19 cellular contexts compared by ENCODE assay signal in genomic region chr7:45980181-45980905, GRCh38. TPM values are rescaled to one million over a fixed set of nuclear protein-coding genes. Genes with fewer than 3 reads are reported as not detected.
DNase-seq lines count a peak whose midpoint lies in the region; ATAC-seq, FAIRE-seq and TF ChIP-seq lines count a peak whose summit lies in the region.
"Had no signal": no experiment of that assay in that cellular context is flagged by ENCODE, and none has a peak within 500 bp of the region (broad histone marks: within the 10 kb centered on the region; RNA-seq: fewer than 3 reads in every experiment).

No MANE protein-coding gene starts in this region.

- H3K9me3 Mint-ChIP-seq in activated T-cell treated with anti-CD3 and anti-CD28 coated beads, Interleukin-2, amount 50 U/mL, for 4 hours, result peaks cover 4% of the 10 kb centered on the region
- no peaks in the 10 kb centered on the region for H3K9me3 Mint-ChIP-seq in endothelial cell (ENCODE audit: unreplicated experiment)
- H3K9me3 Mint-ChIP-seq: T-cell had no signal

- no peaks in the 10 kb centered on the region for H3K79me1 ChIP-seq in mesendoderm (ENCODE audit: low read length)

- no peak overlapping the region for H2BK5ac ChIP-seq in mesendoderm (ENCODE audit: low read length)

- no peak overlapping the region for H3K4me3 Mint-ChIP-seq in activated T-cell treated with anti-CD3 and anti-CD28 coated beads, Interleukin-2, amount 50 U/mL, for 4 hours
- no peak overlapping the region for H3K4me3 Mint-ChIP-seq in endothelial cell (ENCODE audit: unreplicated experiment)
- H3K4me3 Mint-ChIP-seq: activated B cell treated with CpG ODN at 0.5 μM for 24 hours; activated naive CD4-positive, alpha-beta T cell treated with anti-CD3 and anti-CD28 coated beads for 36 hours; neural crest cell; stimulated activated naive B cell treated with anti-CD40 and anti-IgM and Interleukin-4, amounts not matched to agents 10 μg/mL and 1 μg/mL and 100 μg/mL, for 72 hours; T-cell had no signal

- H3K4me3 ChIP-seq in AG04449 (ENCODE audit: low read depth, low read length), result no peak overlapping the region
- H3K4me3 ChIP-seq in coronary artery, result no peak overlapping the region
- no peak overlapping the region for H3K4me3 ChIP-seq in mesendoderm (ENCODE audit: low read length)
- H3K4me3 ChIP-seq: right atrium auricular region had no signal

- no peak overlapping the region for H2AK5ac ChIP-seq in mesendoderm (ENCODE audit: low read length)

- TF ChIP-seq CTCF in AG04449 (IDR thresholded peaks at IDR 0.05; ENCODE audit: insufficient read depth, low read length, missing control alignments), result peak; percentile 45
- no peak for TF ChIP-seq CTCF in coronary artery (IDR thresholded peaks at IDR 0.05)
- TF ChIP-seq CTCF in endothelial cell (IDR thresholded peaks at IDR 0.05; ENCODE audit: unreplicated experiment), result no peak

- no peaks in the 10 kb centered on the region for H3K79me2 ChIP-seq in mesendoderm (ENCODE audit: control insufficient read depth, insufficient read depth, low read length)

- H2BK15ac ChIP-seq in mesendoderm (replicated peaks; ENCODE audit: low read depth), result no peak overlapping the region

- H3K27me3 Mint-ChIP-seq in activated T-cell treated with anti-CD3 and anti-CD28 coated beads, Interleukin-2, amount 50 U/mL, for 4 hours (ENCODE audit: low read depth), result no peaks in the 10 kb centered on the region
- H3K27me3 Mint-ChIP-seq in endothelial cell (ENCODE audit: unreplicated experiment), result peaks cover 2% of the 10 kb centered on the region

- no peak overlapping the region for H3K27ac Mint-ChIP-seq in endothelial cell (ENCODE audit: unreplicated experiment)
- H3K27ac Mint-ChIP-seq: activated B cell treated with CpG ODN at 0.5 μM for 24 hours; activated naive CD4-positive, alpha-beta T cell treated with anti-CD3 and anti-CD28 coated beads for 36 hours; stimulated activated naive B cell treated with anti-CD40 and anti-IgM and Interleukin-4, amounts not matched to agents 10 μg/mL and 1 μg/mL and 100 μg/mL, for 72 hours; T-cell had no signal

- CTCF ChIA-PET in AG04449 (lab: Yijun Ruan, JAX), result interaction anchor here (1.0 kb wide), 3 partner anchors 13 to 76 kb away, joined by 3 read pairs; no protein-coding TSS in a partner anchor

- H2BK120ac ChIP-seq in mesendoderm (ENCODE audit: low read depth, low read length), result no peak overlapping the region

- no peaks in the 10 kb centered on the region for H3K4me1 Mint-ChIP-seq in activated T-cell treated with anti-CD3 and anti-CD28 coated beads, Interleukin-2, amount 50 U/mL, for 4 hours (ENCODE audit: low read depth)
- H3K4me1 Mint-ChIP-seq in endothelial cell (ENCODE audit: unreplicated experiment), result peaks cover 14% of the 10 kb centered on the region
- H3K4me1 Mint-ChIP-seq: activated B cell treated with CpG ODN at 0.5 μM for 24 hours, T-cell had no signal

- POLR2A ChIA-PET in AG04449 (lab: Yijun Ruan, JAX), result no interaction called here

- H3K23ac ChIP-seq in mesendoderm (ENCODE audit: low read length), result no peak overlapping the region

- H3K27ac ChIP-seq in coronary artery (peak overlapping the region in 1 of 2 donors; percentile 82), mesendoderm (ENCODE audit: low read depth, low read length) (no peak overlapping the region)
- H3K27ac ChIP-seq: right atrium auricular region had no signal

- H3K56ac ChIP-seq in mesendoderm (ENCODE audit: low read length), result no peak overlapping the region

- DNase-seq in AG04449 (ENCODE audit: low read depth, low spot score) (no peak), HTR-8/SVneo (ENCODE audit: insufficient read length, low spot score) (no peak), coronary artery (ENCODE audit: low spot score) (peak; percentile 50), mesendoderm (peak; percentile 14), NCI-H2171 treated with DMSO at 0.1 percent for 48 hours (lab: John Stamatoyannopoulos, UW) (no peak), endothelial cell (ENCODE audit: low spot score) (no peak)
- DNase-seq in activated CD4-positive, alpha-beta T cell treated with anti-CD3 and anti-CD28 coated beads, Interleukin-2, amount 50 U/mL, for 48 hours, result no peak
- DNase-seq in activated T-cell treated with anti-CD3 and anti-CD28 coated beads, Interleukin-2, amount 50 U/mL, for 4 hours, result no peak
- DNase-seq: activated B cell treated with CpG ODN at 0.5 μM for 24 hours; activated naive CD4-positive, alpha-beta T cell treated with anti-CD3 and anti-CD28 coated beads for 36 hours; central memory CD4-positive, alpha-beta T cell; erythroblast; NCI-H2029; stimulated activated naive B cell treated with anti-CD40 and anti-IgM and Interleukin-4, amounts not matched to agents 10 μg/mL and 1 μg/mL and 100 μg/mL, for 72 hours; T-cell had no signal

- no peak overlapping the region for H3K4ac ChIP-seq in mesendoderm (ENCODE audit: low read depth, low read length)

- no peak for ATAC-seq in activated T-cell treated with anti-CD3 and anti-CD28 coated beads, Interleukin-2, amount 50 U/mL, for 4 hours
- ATAC-seq: stimulated activated naive B cell treated with anti-CD40 and anti-IgM and Interleukin-4, amounts not matched to agents 10 μg/mL and 1 μg/mL and 100 μg/mL, for 72 hours; T-cell had no signal

- FAIRE-seq in HTR-8/SVneo (lab: Jason Lieb, UNC), result peak; percentile 16
- FAIRE-seq: H54, RCC 7860 had no signal

- peaks cover 2% of the 10 kb centered on the region for H3K4me1 ChIP-seq in mesendoderm (ENCODE audit: control insufficient read depth, low read depth, low read length)

- no CpG with 5 or more reads among the region's 7 CpGs for WGBS in mesendoderm (ENCODE audit: extremely low coverage, insufficient coverage, low lambda C conversion rate)

- H4K8ac ChIP-seq in mesendoderm (ENCODE audit: low read depth, low read length), result no peak overlapping the region

- no peak overlapping the region for H3K4me2 ChIP-seq in mesendoderm (ENCODE audit: low read length)

- peaks cover 14% of the 10 kb centered on the region for H3K36me3 Mint-ChIP-seq in activated T-cell treated with anti-CD3 and anti-CD28 coated beads, Interleukin-2, amount 50 U/mL, for 4 hours (ENCODE audit: insufficient read depth)
- H3K36me3 Mint-ChIP-seq in endothelial cell (ENCODE audit: low read depth, unreplicated experiment), result no peaks in the 10 kb centered on the region

- no peak overlapping the region for H4K5ac ChIP-seq in mesendoderm (ENCODE audit: low read length)

- no peaks in the 10 kb centered on the region for H3K27me3 ChIP-seq in mesendoderm (ENCODE audit: insufficient read depth, low read length, poor library complexity)
- H3K27me3 ChIP-seq: right atrium auricular region had no signal

- H3K36me3 ChIP-seq in mesendoderm (ENCODE audit: control insufficient read depth, insufficient read depth, low read length), result no peaks in the 10 kb centered on the region
- H3K36me3 ChIP-seq: right atrium auricular region had no signal

- H3K9ac ChIP-seq in mesendoderm (ENCODE audit: low read length), result no peak overlapping the region

- H3K18ac ChIP-seq in mesendoderm (ENCODE audit: low read length), result no peak overlapping the region

RNA-seq across cellular contexts. Expression of gene IGFBP3, which starts 59.3 kb away (rescaled TPM):
- polyA plus RNA-seq in mesendoderm (2013, experiment 1 of 2), result 30.4 TPM
- polyA plus RNA-seq in mesendoderm (2013, experiment 2 of 2), result 28.2 TPM
- total RNA-seq in activated T-cell treated with anti-CD3 and anti-CD28 coated beads, Interleukin-2, amount 50 U/mL, for 4 hours, result under 1 TPM; 0.33 to 0.87 (median 0.48) TPM
- 125 TPM for total RNA-seq in endothelial cell (ENCODE audit: unreplicated experiment)
- total RNA-seq: activated B cell treated with CpG ODN at 0.5 μM for 24 hours had no signal

Comparison
In these comparisons a context has a peak if more than half of its experiments do, and no peak if none do; other contexts are left out.
1. DNase-seq: peak in coronary artery (single experiment) and mesendoderm (single experiment); none in AG04449 (single experiment), HTR-8/SVneo (single experiment), NCI-H2171 treated with DMSO at 0.1 percent for 48 hours (single experiment), activated CD4-positive, alpha-beta T cell treated with anti-CD3 and anti-CD28 coated beads, Interleukin-2, amount 50 U/mL, for 48 hours (0 of 2), activated T-cell treated with anti-CD3 and anti-CD28 coated beads, Interleukin-2, amount 50 U/mL, for 4 hours (single experiment) and endothelial cell (single experiment).
2. RNA of gene IGFBP3, which starts 59.3 kb away (total RNA-seq): 125 TPM in endothelial cell (single experiment); 0.33 to 0.87 TPM in activated T-cell treated with anti-CD3 and anti-CD28 coated beads, Interleukin-2, amount 50 U/mL, for 4 hours; every median in the first group is over 10 times any median in the second.